Comparison of ENCODE assay signal across 25 cellular contexts in genomic region chr4:165289429-165289785, GRCh38. TPM values are rescaled to one million over a fixed set of nuclear protein-coding genes. Genes with fewer than 3 reads are reported as not detected.
A peak's percentile ranks its signal among the peaks of the same experiment; 100 is the strongest.
DNase-seq lines count a peak whose midpoint lies in the region; ATAC-seq, FAIRE-seq and TF ChIP-seq lines count a peak whose summit lies in the region.
"Had no signal": no experiment of that assay in that cellular context is flagged by ENCODE, and none has a peak within 500 bp of the region (broad histone marks: within the 10 kb centered on the region; RNA-seq: fewer than 3 reads in every experiment).

No MANE protein-coding gene starts in this region.

- H3K27me3 ChIP-seq in GM12878 (replicated peaks in 1 of 2; ENCODE audit: control insufficient read depth in 2 of 2, insufficient read depth in 2 of 2, low read length in 1 of 2) (no peaks in the 10 kb centered on the region), esophagus muscularis mucosa (no peaks in the 10 kb centered on the region)
- H3K27me3 ChIP-seq: BE2C, MG63 had no signal

- no peaks in the 10 kb centered on the region for H3K27me3 Mint-ChIP-seq in T-helper 1 cell treated with Interleukin-12 subunit alpha and Interleukin-12 subunit beta and Interleukin-4 antibody, amounts not matched to agents 30 μg/mL and 1 μg/mL, for 36 hours (ENCODE audit: low read depth)
- H3K27me3 Mint-ChIP-seq in osteocyte (ENCODE audit: unreplicated experiment) = no peaks in the 10 kb centered on the region
- H3K27me3 Mint-ChIP-seq: CD8-positive, alpha-beta memory T cell had no signal

- DNase-seq in T-helper 1 cell (no peak), HEK293T (ENCODE audit: extremely low spot score) (no peak), GM12878 (ENCODE audit: low read depth, low spot score) (no peak), osteocyte (ENCODE audit: extremely low spot score, unreplicated experiment) (no peak), esophagus muscularis mucosa (ENCODE audit: extremely low spot score) (no peak), NCI-H2107 treated with DMSO at 0.1 percent for 48 hours (lab: John Stamatoyannopoulos, UW; ENCODE audit: unreplicated experiment) (no peak)
- DNase-seq: BE2C; CD8-positive, alpha-beta memory T cell; DMS 273 treated with DMSO at 0.1 percent for 48 hours; DMS79; KBM-7; MG63; NCI-H1105 treated with DMSO at 0.1 percent for 48 hours; NCI-H146; NCI-H1930; NCI-H446 treated with DMSO at 0.1 percent for 48 hours; NCI-H526; NCI-H82; SHP77 treated with DMSO at 0.1 percent for 48 hours had no signal

- RAD21 ChIA-PET in GM12878 (lab: Charles Lee; ENCODE audit: unreplicated experiment) = interaction anchor here (0.7 to 0.9 kb wide), 4 partner anchors 26 to 158 kb away, joined by 3 to 4 read pairs (median 4); no protein-coding TSS in a partner anchor

- no TSS peak for BruUV-seq in GM12878 (replicated peaks; lab: Mats Ljungman, UMichigan)

- TF ChIP-seq POLR2A in GM12878 (IDR thresholded peaks at IDR 0.05; ENCODE audit: low read depth, low read length) (no peak), esophagus muscularis mucosa (IDR thresholded peaks at IDR 0.05; ENCODE audit: low read depth) (no peak)

- in situ Hi-C loops in GM12878 (cut with MboI) = no loop called here

- no peaks in the 10 kb centered on the region for H3K9me3 Mint-ChIP-seq in T-helper 1 cell treated with Interleukin-12 subunit alpha and Interleukin-12 subunit beta and Interleukin-4 antibody, amounts not matched to agents 30 μg/mL and 1 μg/mL, for 36 hours
- H3K9me3 Mint-ChIP-seq in osteocyte (ENCODE audit: unreplicated experiment) = no peaks in the 10 kb centered on the region
- H3K9me3 Mint-ChIP-seq: CD14-positive monocyte; CD8-positive, alpha-beta memory T cell had no signal

- no peak overlapping the region for H3K4me2 ChIP-seq in GM12878 (ENCODE audit: control insufficient read depth, insufficient read depth)

- no peak for FAIRE-seq in GM12878 (lab: Jason Lieb, UNC)
- FAIRE-seq: GM12892 had no signal

- H3K4me1 Mint-ChIP-seq in T-helper 1 cell treated with Interleukin-12 subunit alpha and Interleukin-12 subunit beta and Interleukin-4 antibody, amounts not matched to agents 30 μg/mL and 1 μg/mL, for 36 hours (ENCODE audit: low read depth) = peaks cover 35% of the 10 kb centered on the region
- H3K4me1 Mint-ChIP-seq in osteocyte (ENCODE audit: unreplicated experiment) = peaks cover 25% of the 10 kb centered on the region

- H4K20me1 ChIP-seq in GM12878 (ENCODE audit: control insufficient read depth, insufficient read depth) = no peaks in the 10 kb centered on the region

- TF ChIP-seq CTCF in GM12878 (IDR thresholded peaks at IDR 0.05 in 2 of 3, conservative IDR thresholded peaks at IDR 0.05 in 1 of 3; ENCODE audit: control insufficient read depth in 2 of 3, extremely low read depth in 1 of 3, insufficient read depth in 1 of 3, low read depth in 3 of 3, low read length in 3 of 3) = no peak
- TF ChIP-seq CTCF in osteocyte (IDR thresholded peaks at IDR 0.05) = no peak
- TF ChIP-seq CTCF in esophagus muscularis mucosa (IDR thresholded peaks at IDR 0.05) = no peak

- H3K9me3 ChIP-seq in GM12878 (replicated peaks; ENCODE audit: control insufficient read depth, insufficient read depth, low read length) (no peaks in the 10 kb centered on the region; the same call in 2 of the 3 replicates), esophagus muscularis mucosa (no peaks in the 10 kb centered on the region)
- H3K9me3 ChIP-seq: BE2C, MG63 had no signal

- POLR2A ChIA-PET in HEK293T (lab: Yijun Ruan, JAX) = no interaction called here
- POLR2A ChIA-PET in GM12878 (lab: Charles Lee) = interaction anchor here (0.7 to 1.2 kb wide), 2 partner anchors 12 to 20 kb away, joined by 3 to 4 read pairs; no protein-coding TSS in a partner anchor

- CTCF ChIA-PET in HEK293T (lab: Yijun Ruan, JAX) = no interaction called here
- CTCF ChIA-PET in GM12878 (lab: Yijun Ruan, JAX) = interaction anchor here (1.0 kb wide), 2 partner anchors 14 to 22 kb away, joined by 3 read pairs; no protein-coding TSS in a partner anchor

- H3K27ac ChIP-seq in GM12878 (ENCODE audit: control insufficient read depth, insufficient read depth) (no peak overlapping the region), esophagus muscularis mucosa (replicated peaks in 1 of 4) (no peak overlapping the region)
- H3K27ac ChIP-seq: 22Rv1 had no signal

- H3K36me3 Mint-ChIP-seq in T-helper 1 cell treated with Interleukin-12 subunit alpha and Interleukin-12 subunit beta and Interleukin-4 antibody, amounts not matched to agents 30 μg/mL and 1 μg/mL, for 36 hours (ENCODE audit: low read depth) = peaks cover 20% of the 10 kb centered on the region
- peaks cover 10% of the 10 kb centered on the region for H3K36me3 Mint-ChIP-seq in osteocyte (ENCODE audit: unreplicated experiment)

- H3K79me2 ChIP-seq in GM12878 (ENCODE audit: control insufficient read depth, insufficient read depth, low read length) = no peaks in the 10 kb centered on the region

- ATAC-seq in GM12878 (no peak), GM19023 (IDR thresholded peaks at IDR 0.05; ENCODE audit: unreplicated experiment) (no peak)
- ATAC-seq: HCT116 had no signal

- peaks cover 25% of the 10 kb centered on the region for H3K4me1 ChIP-seq in GM12878 (ENCODE audit: control insufficient read depth, insufficient read depth, low read length)
- H3K4me1 ChIP-seq in esophagus muscularis mucosa = peaks cover 0 to 12% (median 5%) of the 10 kb centered on the region in 4 donors
- H3K4me1 ChIP-seq: BE2C had no signal

- H3K36me3 ChIP-seq in GM12878 (ENCODE audit: control insufficient read depth in 2 of 2, insufficient read depth in 2 of 2, low read length in 1 of 2) = no peaks in the 10 kb centered on the region
- no peaks in the 10 kb centered on the region for H3K36me3 ChIP-seq in esophagus muscularis mucosa
- H3K36me3 ChIP-seq: BE2C, MG63 had no signal

- H3K9ac ChIP-seq in GM12878 (ENCODE audit: control insufficient read depth, insufficient read depth, low read length) = no peak overlapping the region

- intact Hi-C loops in GM12878 (cut with micrococcal nuclease; ENCODE audit: unreplicated experiment) (no loop called here), esophagus muscularis mucosa (cut with DNase I) (no loop called here)

- no peak for TF ChIP-seq RAD21 in GM12878 (IDR thresholded peaks at IDR 0.05; ENCODE audit: insufficient read depth, low read depth, low read length)

- peak overlapping the region; percentile 1 for H3K4me3 Mint-ChIP-seq in T-helper 1 cell treated with Interleukin-12 subunit alpha and Interleukin-12 subunit beta and Interleukin-4 antibody, amounts not matched to agents 30 μg/mL and 1 μg/mL, for 36 hours
- H3K4me3 Mint-ChIP-seq in osteocyte (ENCODE audit: unreplicated experiment) = no peak overlapping the region
- H3K4me3 Mint-ChIP-seq: CD14-positive monocyte; CD8-positive, alpha-beta memory T cell had no signal

- no peak overlapping the region for H3K27ac Mint-ChIP-seq in T-helper 1 cell treated with Interleukin-12 subunit alpha and Interleukin-12 subunit beta and Interleukin-4 antibody, amounts not matched to agents 30 μg/mL and 1 μg/mL, for 36 hours
- H3K27ac Mint-ChIP-seq in osteocyte (ENCODE audit: unreplicated experiment) = peak overlapping the region; percentile 64
- H3K27ac Mint-ChIP-seq: CD8-positive, alpha-beta memory T cell had no signal

- H3K4me3 ChIP-seq in GM12878 = no peak overlapping the region
- no peak overlapping the region for H3K4me3 ChIP-seq in esophagus muscularis mucosa
- H3K4me3 ChIP-seq: MG63 had no signal

- SMC1A ChIA-PET in GM12878 (lab: Charles Lee; ENCODE audit: uncharacterized antibody, unreplicated experiment) = interaction anchor here (0.8 to 1.4 kb wide), 4 partner anchors 9 to 170 kb away, joined by 3 to 4 read pairs (median 4); no protein-coding TSS in a partner anchor

- no peak overlapping the region for H2AFZ ChIP-seq in GM12878 (ENCODE audit: control insufficient read depth, low read depth, low read length)

- TF ChIP-seq EP300 in GM12878 (IDR thresholded peaks at IDR 0.05; ENCODE audit: borderline replicate concordance in 1 of 2, control insufficient read depth in 1 of 2, low read depth in 2 of 2, low read length in 2 of 2) = no peak
- TF ChIP-seq EP300 in esophagus muscularis mucosa (IDR thresholded peaks at IDR 0.05) = no peak

TF ChIP-seq in HEK293T, 16 proteins besides CTCF, POLR2A, EP300 and RAD21 (continues in another document):
- TF ChIP-seq CTBP1 (IDR thresholded peaks at IDR 0.05; ENCODE audit: borderline replicate concordance) = no peak

TF ChIP-seq in GM12878, 131 proteins besides CTCF, POLR2A, EP300 and RAD21 (continues in another document):
- TF ChIP-seq BCL11A (IDR thresholded peaks at IDR 0.05; ENCODE audit: low read depth, low read length) = no peak
- no peak for TF ChIP-seq EGR1 (IDR thresholded peaks at IDR 0.05; ENCODE audit: borderline replicate concordance in 1 of 2, low read depth in 2 of 2, low read length in 2 of 2)

RNA-seq across cellular contexts. Expression of gene MSMO1, which starts 38.1 kb away (rescaled TPM):
- total RNA-seq in GM12878 (2013; cell fraction: nucleolus; rRNA removed) = 129 and 138 TPM in 2 replicates
- total RNA-seq in GM12878 (2014; rRNA removed) (121 and 184 TPM in 2 replicates), GM12878 (2014; rRNA removed; fragmentation: Illumina TruSeq; extraction: Trizol) (110 and 118 TPM in 2 replicates), GM12878 (2021) (63.6 and 67.6 TPM in 2 replicates), osteocyte (34.9 and 36.9 TPM in 2 replicates), esophagus muscularis mucosa (10 to 100 TPM; 10.8 to 17.4 (median 12.4) TPM)
- 20.0 TPM for polyA plus RNA-seq in GM12878 (2011; ENCODE audit: low read depth)
- polyA plus RNA-seq in GM12878 (2011; rRNA removed) (168 and 274 TPM in 2 replicates), GM12878 (2014; fragmentation: Illumina TruSeq; extraction: Trizol) (109 and 157 TPM in 2 replicates), GM12878 (2014; fragmentation: Nextera tagmentation; extraction: Ambion mirVana) (100 to 1,000 TPM; 101 to 136 TPM), GM12878 (2014; rRNA removed) (75.5 and 98.4 TPM in 2 replicates), GM12878 (2016; fragmentation: Nextera tagmentation; extraction: Ambion mirVana) (10 to 100 TPM; 68.3 to 80.7 TPM)
- 68.3 and 83.0 TPM in 2 replicates for polyA plus RNA-seq in GM12878 (2011; cell fraction: cytosol; rRNA removed)
- polyA plus RNA-seq in GM12878 (2011; cell fraction: nucleus; rRNA removed) = 44.5 and 47.6 TPM in 2 replicates
- polyA plus RNA-seq in GM12878 (2012) = 35.5 and 64.6 TPM in 2 replicates
- 77.1 and 79.8 TPM in 2 replicates for polyA minus RNA-seq in GM12878 (2011; rRNA and poly(A)+ RNA removed)
- polyA minus RNA-seq in GM12878 (2011; cell fraction: cytosol; rRNA and poly(A)+ RNA removed) = 47.7 and 48.8 TPM in 2 replicates
- polyA minus RNA-seq in GM12878 (2011; cell fraction: nucleus; rRNA and poly(A)+ RNA removed) = 32.8 and 57.2 TPM in 2 replicates
